8 cellular contexts compared by ENCODE assay signal in the genomic region with DNA sequence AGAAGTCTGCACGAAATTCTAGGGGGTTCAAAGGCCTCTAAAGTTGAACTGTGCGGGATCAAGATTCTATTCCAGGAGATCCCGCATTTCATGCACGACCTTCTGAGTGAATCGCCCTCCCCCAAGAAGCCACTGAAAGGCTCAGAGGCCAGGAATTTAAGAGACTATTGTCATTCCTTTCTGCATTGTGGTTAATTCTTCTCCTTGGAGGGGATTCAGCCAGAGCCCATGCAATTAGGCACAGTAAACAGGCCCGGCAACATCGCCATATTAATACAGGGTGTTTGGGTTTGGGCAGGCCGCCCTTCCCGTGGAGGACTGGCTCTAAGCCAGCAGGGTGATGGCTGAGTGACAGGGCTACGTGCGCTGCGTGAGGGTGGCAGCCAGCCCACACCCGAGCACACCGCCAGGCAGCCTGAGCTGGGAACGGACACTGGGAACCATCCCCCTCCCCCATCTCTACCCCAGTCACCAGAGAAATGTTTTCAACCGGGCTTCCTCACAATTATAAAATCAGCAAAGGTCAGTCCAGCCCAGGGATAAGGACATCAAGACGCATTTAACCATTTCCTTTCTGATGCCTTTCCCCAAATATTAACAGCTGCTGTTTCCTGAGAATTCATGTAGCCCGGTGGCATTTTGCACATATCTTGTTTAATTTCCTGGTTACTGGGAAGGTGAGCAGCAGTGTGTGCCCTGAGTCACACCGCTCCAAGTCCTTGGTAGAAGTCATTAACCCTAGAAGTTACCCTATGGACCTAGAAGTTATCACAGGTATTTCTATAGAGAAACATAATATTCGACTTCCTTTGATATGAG. TPM values are rescaled to one million over a fixed set of nuclear protein-coding genes. Genes with fewer than 3 reads are reported as not detected.
A peak's percentile ranks its signal among the peaks of the same experiment; 100 is the strongest.
DNase-seq lines count a peak whose midpoint lies in the region; ATAC-seq and TF ChIP-seq lines count a peak whose summit lies in the region.

No MANE protein-coding gene starts in this region.

- peak overlapping the region; percentile 4; the same call in 1 of the 2 replicates for H3K4me3 ChIP-seq in HEK293 (ENCODE audit: low read depth, low read length)
- H3K4me3 ChIP-seq in duodenal mucosa (ENCODE audit: low read depth in 1 of 2, low read length in 2 of 2) = peak overlapping the region; percentile 58 to 59
- H3K4me3 ChIP-seq in mucosa of descending colon = no peak overlapping the region

- TF ChIP-seq CTCF in HEK293 (tag by site-specific recombination; IDR thresholded peaks at IDR 0.05) (no peak), mucosa of descending colon (IDR thresholded peaks at IDR 0.05) (no peak)

- DNase-seq in NCI-H510A treated with DMSO at 0.1 percent for 48 hours (lab: John Stamatoyannopoulos, UW) = peak; percentile 63
- DNase-seq in mucosa of descending colon = peak; percentile 80 to 86 (median 84)
- DNase-seq in HCEC 1CT = no peak
- no peak for DNase-seq in AG20443 (ENCODE audit: low spot score)
- DNase-seq in NK-92 treated with Interleukin-12 subunit alpha and Interleukin-12 subunit beta, amount 100 ng/mL, for 24 hours (lab: John Stamatoyannopoulos, UW) = no peak

- H3K27ac ChIP-seq in HEK293 (ENCODE audit: extremely low read depth, low read depth, low read length) (peak overlapping the region; percentile 71), duodenal mucosa (ENCODE audit: low read depth, low read length) (peak overlapping the region; percentile 55)

- intact Hi-C loops in mucosa of descending colon (cut with DNase I, micrococcal nuclease) = no loop called here

- peak overlapping the region; percentile 33 to 36 for H3K9ac ChIP-seq in duodenal mucosa (ENCODE audit: low read depth in 1 of 2, low read length in 2 of 2)

- CTCF ChIA-PET in HEK293 (lab: Yijun Ruan, JAX) = interaction anchor here (1.3 kb wide), 1 partner anchor 12 kb away, joined by 3 read pairs; no protein-coding TSS in a partner anchor

- H3K36me3 ChIP-seq in HEK293 (ENCODE audit: control insufficient read depth in 2 of 2, insufficient read depth in 1 of 2, low read length in 2 of 2) = no peaks in the 10 kb centered on the region
- no peaks in the 10 kb centered on the region for H3K36me3 ChIP-seq in duodenal mucosa (ENCODE audit: control insufficient read depth in 1 of 2, insufficient read depth in 2 of 2, low read length in 2 of 2)
- no peaks in the 10 kb centered on the region for H3K36me3 ChIP-seq in mucosa of descending colon (ENCODE audit: low read depth)

- H3K4me1 ChIP-seq in HEK293 (ENCODE audit: control insufficient read depth, insufficient read depth, low read length) (peaks cover 37% of the 10 kb centered on the region), duodenal mucosa (ENCODE audit: control insufficient read depth in 1 of 2, insufficient read depth in 2 of 2, low read length in 2 of 2) (peaks cover 49 to 60% of the 10 kb centered on the region in 2 donors), mucosa of descending colon (ENCODE audit: low read depth) (peaks cover 29% of the 10 kb centered on the region)

- no peaks in the 10 kb centered on the region for H3K9me3 ChIP-seq in HEK293 (ENCODE audit: control insufficient read depth, insufficient read depth, low read depth, low read length)
- no peaks in the 10 kb centered on the region for H3K9me3 ChIP-seq in duodenal mucosa (ENCODE audit: control insufficient read depth in 1 of 2, low read length in 2 of 2)
- H3K9me3 ChIP-seq in mucosa of descending colon = no peaks in the 10 kb centered on the region

- ATAC-seq in mucosa of descending colon = peak; percentile 91
- no peak for ATAC-seq in HG03159 (IDR thresholded peaks at IDR 0.05; ENCODE audit: unreplicated experiment)

- POLR2A ChIA-PET in HEK293 (lab: Yijun Ruan, JAX) = interaction anchor here (1.1 kb wide), 1 partner anchor 12 kb away, joined by 6 read pairs; a partner anchor contains a TSS

- H3K27me3 ChIP-seq in duodenal mucosa (ENCODE audit: control insufficient read depth in 1 of 2, insufficient read depth in 2 of 2, low read length in 2 of 2) = no peaks in the 10 kb centered on the region

TF ChIP-seq in HEK293, 187 proteins besides CTCF, POLR2A, EP300 and RAD21 (continues in another document):
- TF ChIP-seq ZNF521 (tag by site-specific recombination; IDR thresholded peaks at IDR 0.05) = no peak
- TF ChIP-seq, protein P1, sequence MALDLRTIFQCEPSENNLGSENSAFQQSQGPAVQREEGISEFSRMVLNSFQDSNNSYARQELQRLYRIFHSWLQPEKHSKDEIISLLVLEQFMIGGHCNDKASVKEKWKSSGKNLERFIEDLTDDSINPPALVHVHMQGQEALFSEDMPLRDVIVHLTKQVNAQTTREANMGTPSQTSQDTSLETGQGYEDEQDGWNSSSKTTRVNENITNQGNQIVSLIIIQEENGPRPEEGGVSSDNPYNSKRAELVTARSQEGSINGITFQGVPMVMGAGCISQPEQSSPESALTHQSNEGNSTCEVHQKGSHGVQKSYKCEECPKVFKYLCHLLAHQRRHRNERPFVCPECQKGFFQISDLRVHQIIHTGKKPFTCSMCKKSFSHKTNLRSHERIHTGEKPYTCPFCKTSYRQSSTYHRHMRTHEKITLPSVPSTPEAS (tag by site-specific recombination; IDR thresholded peaks at IDR 0.05) = 0 out of 2 replicates have a peak, but pooled peaks have one; percentile 15
- TF ChIP-seq MYNN (tag by site-specific recombination; IDR thresholded peaks at IDR 0.05; ENCODE audit: borderline replicate concordance) = no peak
- TF ChIP-seq OSR2 (tag by site-specific recombination; IDR thresholded peaks at IDR 0.05) = peak; percentile 22; the same call in 1 of the 2 replicates
- TF ChIP-seq ZNF24 (tag by site-specific recombination; IDR thresholded peaks at IDR 0.05) = peak; percentile 68; the same call in 1 of the 2 replicates
- TF ChIP-seq ZBTB20 (tag by site-specific recombination; IDR thresholded peaks at IDR 0.05) = peak; percentile 31; the same call in 1 of the 2 replicates
- no peak for TF ChIP-seq ZNF366 (tag by site-specific recombination; conservative IDR thresholded peaks at IDR 0.05)
- TF ChIP-seq, protein P2, sequence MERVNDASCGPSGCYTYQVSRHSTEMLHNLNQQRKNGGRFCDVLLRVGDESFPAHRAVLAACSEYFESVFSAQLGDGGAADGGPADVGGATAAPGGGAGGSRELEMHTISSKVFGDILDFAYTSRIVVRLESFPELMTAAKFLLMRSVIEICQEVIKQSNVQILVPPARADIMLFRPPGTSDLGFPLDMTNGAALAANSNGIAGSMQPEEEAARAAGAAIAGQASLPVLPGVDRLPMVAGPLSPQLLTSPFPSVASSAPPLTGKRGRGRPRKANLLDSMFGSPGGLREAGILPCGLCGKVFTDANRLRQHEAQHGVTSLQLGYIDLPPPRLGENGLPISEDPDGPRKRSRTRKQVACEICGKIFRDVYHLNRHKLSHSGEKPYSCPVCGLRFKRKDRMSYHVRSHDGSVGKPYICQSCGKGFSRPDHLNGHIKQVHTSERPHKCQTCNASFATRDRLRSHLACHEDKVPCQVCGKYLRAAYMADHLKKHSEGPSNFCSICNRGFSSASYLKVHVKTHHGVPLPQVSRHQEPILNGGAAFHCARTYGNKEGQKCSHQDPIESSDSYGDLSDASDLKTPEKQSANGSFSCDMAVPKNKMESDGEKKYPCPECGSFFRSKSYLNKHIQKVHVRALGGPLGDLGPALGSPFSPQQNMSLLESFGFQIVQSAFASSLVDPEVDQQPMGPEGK (tag by site-specific recombination; IDR thresholded peaks at IDR 0.05) = peak; percentile 66
- TF ChIP-seq MZF1 (tag by site-specific recombination; IDR thresholded peaks at IDR 0.05; ENCODE audit: borderline replicate concordance) = no peak
- peak; percentile 26; the same call in 1 of the 2 replicates for TF ChIP-seq ZNF660 (tag by site-specific recombination; IDR thresholded peaks at IDR 0.05)
- TF ChIP-seq, protein P3, sequence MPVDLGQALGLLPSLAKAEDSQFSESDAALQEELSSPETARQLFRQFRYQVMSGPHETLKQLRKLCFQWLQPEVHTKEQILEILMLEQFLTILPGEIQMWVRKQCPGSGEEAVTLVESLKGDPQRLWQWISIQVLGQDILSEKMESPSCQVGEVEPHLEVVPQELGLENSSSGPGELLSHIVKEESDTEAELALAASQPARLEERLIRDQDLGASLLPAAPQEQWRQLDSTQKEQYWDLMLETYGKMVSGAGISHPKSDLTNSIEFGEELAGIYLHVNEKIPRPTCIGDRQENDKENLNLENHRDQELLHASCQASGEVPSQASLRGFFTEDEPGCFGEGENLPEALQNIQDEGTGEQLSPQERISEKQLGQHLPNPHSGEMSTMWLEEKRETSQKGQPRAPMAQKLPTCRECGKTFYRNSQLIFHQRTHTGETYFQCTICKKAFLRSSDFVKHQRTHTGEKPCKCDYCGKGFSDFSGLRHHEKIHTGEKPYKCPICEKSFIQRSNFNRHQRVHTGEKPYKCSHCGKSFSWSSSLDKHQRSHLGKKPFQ (tag by site-specific recombination; IDR thresholded peaks at IDR 0.05) = peak; percentile 89
- TF ChIP-seq ZBTB21 (tag by site-specific recombination; IDR thresholded peaks at IDR 0.05) = 0 out of 2 replicates have a peak, but pooled peaks have one; percentile 15
- 0 out of 2 replicates have a peak, but pooled peaks have one; percentile 56 for TF ChIP-seq KLF1 (tag by site-specific recombination; IDR thresholded peaks at IDR 0.05)
- TF ChIP-seq GLIS1 (tag by site-specific recombination; IDR thresholded peaks at IDR 0.05) = peak; percentile 46; the same call in 1 of the 2 replicates
- TF ChIP-seq SP3 (tag by site-specific recombination; IDR thresholded peaks at IDR 0.05) = 0 out of 2 replicates have a peak, but pooled peaks have one; percentile 10
- TF ChIP-seq ZNF404 (tag by site-specific recombination; IDR thresholded peaks at IDR 0.05) = no peak
- peak; percentile 32; the same call in 1 of the 2 replicates for TF ChIP-seq IKZF3 (tag by site-specific recombination; IDR thresholded peaks at IDR 0.05)
- 0 out of 2 replicates have a peak, but pooled peaks have one; percentile 40 for TF ChIP-seq ZNF629 (tag by site-specific recombination; IDR thresholded peaks at IDR 0.05)
- TF ChIP-seq, protein P4, sequence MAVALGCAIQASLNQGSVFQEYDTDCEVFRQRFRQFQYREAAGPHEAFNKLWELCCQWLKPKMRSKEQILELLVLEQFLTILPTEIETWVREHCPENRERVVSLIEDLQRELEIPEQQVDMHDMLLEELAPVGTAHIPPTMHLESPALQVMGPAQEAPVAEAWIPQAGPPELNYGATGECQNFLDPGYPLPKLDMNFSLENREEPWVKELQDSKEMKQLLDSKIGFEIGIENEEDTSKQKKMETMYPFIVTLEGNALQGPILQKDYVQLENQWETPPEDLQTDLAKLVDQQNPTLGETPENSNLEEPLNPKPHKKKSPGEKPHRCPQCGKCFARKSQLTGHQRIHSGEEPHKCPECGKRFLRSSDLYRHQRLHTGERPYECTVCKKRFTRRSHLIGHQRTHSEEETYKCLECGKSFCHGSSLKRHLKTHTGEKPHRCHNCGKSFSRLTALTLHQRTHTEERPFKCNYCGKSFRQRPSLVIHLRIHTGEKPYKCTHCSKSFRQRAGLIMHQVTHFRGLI (tag by site-specific recombination; IDR thresholded peaks at IDR 0.05) = 0 out of 2 replicates have a peak, but pooled peaks have one; percentile 24

RNA-seq across cellular contexts. Expression of a gene that starts 12.5 kb away (rescaled TPM):
- total RNA-seq in mucosa of descending colon = 100 to 1,000 TPM in 1 of 3 donors, 10 to 100 TPM in 2; 50.8 to 140 (median 72.8) TPM

Comparison
In these comparisons a context has a peak if more than half of its experiments do, and no peak if none do; other contexts are left out.
1. DNase-seq: peak in NCI-H510A treated with DMSO at 0.1 percent for 48 hours (single experiment) and mucosa of descending colon (3 of 3); none in HCEC 1CT (single experiment), AG20443 (single experiment) and NK-92 treated with Interleukin-12 subunit alpha and Interleukin-12 subunit beta, amount 100 ng/mL, for 24 hours (single experiment).